ENCODE assay signal across 18 cellular contexts in genomic region chr10:3270597-3270996, GRCh38.
DNase-seq lines count a peak whose midpoint lies in the region; ATAC-seq and TF ChIP-seq lines count a peak whose summit lies in the region.
"Had no signal": no experiment of that assay in that cellular context is flagged by ENCODE, and none has a peak within 500 bp of the region (broad histone marks: within the 10 kb centered on the region; RNA-seq: fewer than 3 reads in every experiment).

No MANE protein-coding gene starts in this region.

- no peak overlapping the region for H2BK15ac ChIP-seq in IMR-90 (ENCODE audit: low read depth, low read length)

- no peak overlapping the region for H3K56ac ChIP-seq in IMR-90 (ENCODE audit: extremely low read depth, insufficient read depth, low read length)

- no peak overlapping the region for H3K23ac ChIP-seq in IMR-90 (ENCODE audit: low read depth, low read length)

- no peaks in the 10 kb centered on the region for H3K9me1 ChIP-seq in IMR-90 (ENCODE audit: insufficient read depth, low read length)

- no peaks in the 10 kb centered on the region for H3K36me3 ChIP-seq in IMR-90 (ENCODE audit: control insufficient read depth, insufficient read depth, low read length)
- H3K36me3 ChIP-seq: Peyer's patch had no signal

- H3K36me3 Mint-ChIP-seq in immature natural killer cell: no peaks in the 10 kb centered on the region
- H3K36me3 Mint-ChIP-seq: CD14-positive monocyte, IgD-negative memory B cell had no signal

- no peak overlapping the region for H3K9ac ChIP-seq in IMR-90 (ENCODE audit: low read depth, low read length)

- no TSS peak for BruUV-seq in IMR-90 (replicated peaks; lab: Mats Ljungman, UMichigan)

- TF ChIP-seq CTCF in IMR-90 (conservative IDR thresholded peaks at IDR 0.05; ENCODE audit: low read depth, low read length) (no peak), retinal pigment epithelial cell (conservative IDR thresholded peaks at IDR 0.05; ENCODE audit: low read depth, low read length) (no peak)

- H4K8ac ChIP-seq in IMR-90 (ENCODE audit: low read depth in 2 of 2, low read length in 2 of 2): no peak overlapping the region

- no peak for ATAC-seq in IMR-90 (ENCODE audit: low read depth)
- ATAC-seq: A549, GM12878 had no signal

- H4K20me1 ChIP-seq in IMR-90 (ENCODE audit: insufficient read depth, low read length): no peaks in the 10 kb centered on the region

- no peak for TF ChIP-seq RAD21 in IMR-90 (IDR thresholded peaks at IDR 0.05; ENCODE audit: low read length)

- no peak overlapping the region for H2AK9ac ChIP-seq in IMR-90 (replicated peaks; ENCODE audit: low read depth, low read length, poor library complexity)

- no peak overlapping the region for H3K14ac ChIP-seq in IMR-90 (replicated peaks; ENCODE audit: low read depth, low read length)

- WGBS in IMR-90 (ENCODE audit: extremely low coverage in 2 of 2, insufficient read length in 1 of 2), 2 experiments: 73% methylated on average over 3 of the region's 7 CpGs; no CpG with 5 or more reads in 1 of the 2 experiments

- no peak overlapping the region for H2AK5ac ChIP-seq in IMR-90 (ENCODE audit: low read depth, low read length)

- CTCF ChIA-PET in IMR-90 (lab: Yijun Ruan, JAX): no interaction called here

- H3K27me3 Mint-ChIP-seq in immature natural killer cell (ENCODE audit: low read depth in 3 of 3): peaks cover 0 to 8% (median 2%) of the 10 kb centered on the region in 3 donors

- no peak overlapping the region for H4K5ac ChIP-seq in IMR-90 (ENCODE audit: low read depth, low read length)

- no peak overlapping the region for H3K18ac ChIP-seq in IMR-90 (ENCODE audit: low read depth, low read length)

- H3K4me2 ChIP-seq in IMR-90 (ENCODE audit: low read depth, low read length): no peak overlapping the region
- H3K4me2 ChIP-seq: A549 had no signal

- peaks cover 11% of the 10 kb centered on the region; the same call in 1 of the 2 replicates for H3K27me3 ChIP-seq in IMR-90 (ENCODE audit: control insufficient read depth, insufficient read depth, low read length)
- H3K27me3 ChIP-seq: Peyer's patch had no signal

- no peak overlapping the region for H3K4me3 Mint-ChIP-seq in immature natural killer cell
- H3K4me3 Mint-ChIP-seq: CD14-positive monocyte, IgD-negative memory B cell had no signal

- no peak for DNase-seq in IMR-90
- peak; percentile 33 for DNase-seq in RPMI7951 (ENCODE audit: low read depth)
- DNase-seq in hepatic stellate cell (ENCODE audit: low spot score): peak; percentile 34
- peak; percentile 8 for DNase-seq in retinal pigment epithelial cell (ENCODE audit: low read depth)
- DNase-seq in hypothalamus (lab: John Stamatoyannopoulos, UW): no peak
- no peak for DNase-seq in EL
- DNase-seq in immature natural killer cell: no peak
- DNase-seq: Caco-2, HCEC 1CT, NCI-H1694, NCI-H446 treated with DMSO at 0.1 percent for 48 hours, NCI-H748 treated with DMSO at 0.1 percent for 48 hours, Peyer's patch, SHP77 had no signal

- no peak overlapping the region for H4K91ac ChIP-seq in IMR-90 (ENCODE audit: insufficient read depth, low read depth, low read length)

- no peak overlapping the region for H2BK120ac ChIP-seq in IMR-90 (ENCODE audit: low read depth, low read length)

- no peak overlapping the region for H2BK20ac ChIP-seq in IMR-90 (ENCODE audit: low read depth, low read length)

- H2BK5ac ChIP-seq in IMR-90 (ENCODE audit: low read depth, low read length, poor library complexity, severe bottlenecking): no peak overlapping the region

- no peak overlapping the region for H2AFZ ChIP-seq in IMR-90 (replicated peaks; ENCODE audit: low read length, poor library complexity)

- H3K4ac ChIP-seq in IMR-90 (ENCODE audit: low read depth, low read length): no peak overlapping the region

- H3K4me1 ChIP-seq in IMR-90 (ENCODE audit: control insufficient read depth, insufficient read depth, low read length): no peaks in the 10 kb centered on the region
- H3K4me1 ChIP-seq: A549, Caco-2, Peyer's patch had no signal

- H3K79me1 ChIP-seq in IMR-90 (ENCODE audit: low read depth in 1 of 2, low read length in 2 of 2): no peaks in the 10 kb centered on the region

- no peak overlapping the region for H3K27ac ChIP-seq in IMR-90 (ENCODE audit: insufficient read depth, low read length)
- H3K27ac ChIP-seq: A549, Peyer's patch had no signal

- H3K9me3 Mint-ChIP-seq in immature natural killer cell: no peaks in the 10 kb centered on the region

- POLR2A ChIA-PET in IMR-90 (lab: Charles Lee; ENCODE audit: unreplicated experiment): no interaction called here

- no peak for TF ChIP-seq POLR2A in IMR-90 (IDR thresholded peaks at IDR 0.05; ENCODE audit: low read depth, low read length)

- in situ Hi-C loops in IMR-90 (cut with MboI; ENCODE audit: low sequenced_read_pairs): no loop called here

- H3K4me1 Mint-ChIP-seq in immature natural killer cell: no peaks in the 10 kb centered on the region
- H3K4me1 Mint-ChIP-seq: CD14-positive monocyte, IgD-negative memory B cell had no signal

- H3K4me3 ChIP-seq in IMR-90 (ENCODE audit: insufficient read depth, low read depth, low read length) (no peak overlapping the region), retinal pigment epithelial cell (ENCODE audit: low read length) (peak overlapping the region; percentile 42)
- H3K4me3 ChIP-seq: A549, GM12878, Peyer's patch had no signal

- intact Hi-C loops in IMR-90 (cut with micrococcal nuclease): no loop called here

- dilution Hi-C loops in IMR-90 (cut with HindIII; ENCODE audit: low sequenced_read_pairs, unreplicated experiment): no loop called here

- no peak overlapping the region for H3K27ac Mint-ChIP-seq in immature natural killer cell
- H3K27ac Mint-ChIP-seq: CD14-positive monocyte, IgD-negative memory B cell had no signal

- no peaks in the 10 kb centered on the region for H3K9me3 ChIP-seq in IMR-90 (ENCODE audit: control insufficient read depth, insufficient read depth, low read length)
- H3K9me3 ChIP-seq: A549, Caco-2, Peyer's patch had no signal

TF ChIP-seq in IMR-90, 13 proteins besides CTCF, POLR2A, EP300 and RAD21:
- peak; percentile 29; the same call in 1 of the 2 replicates for TF ChIP-seq CEBPB (IDR thresholded peaks at IDR 0.05; ENCODE audit: low read depth, low read length)
- no peak for TF ChIP-seq RFX5 (IDR thresholded peaks at IDR 0.05; ENCODE audit: low read depth, low read length)
TF ChIP-seq in IMR-90: peak in this region for 1.

Comparison
In these comparisons a context has a peak if more than half of its experiments do, and no peak if none do; other contexts are left out.
1. DNase-seq: peak in RPMI7951 (single experiment), hepatic stellate cell (single experiment) and retinal pigment epithelial cell (single experiment); none in IMR-90 (single experiment), hypothalamus (0 of 51), EL (single experiment) and immature natural killer cell (0 of 3).